ENCODE assay signal across 1 cellular context in genomic region chr15:40793216-40793989, GRCh38.
TF ChIP-seq lines count a peak whose summit lies in the region.

No MANE protein-coding gene starts in this region.

TF ChIP-seq in HepG2, 621 proteins besides CTCF, POLR2A, EP300 and RAD21 (continued from another document and continues in another):
- no peak for TF ChIP-seq MTA1 (CRISPR knock-in tag; IDR thresholded peaks at IDR 0.05; ENCODE audit: borderline replicate concordance)
- no peak for TF ChIP-seq NFE2L1 (CRISPR knock-in tag; IDR thresholded peaks at IDR 0.05; ENCODE audit: borderline replicate concordance)
- no peak for TF ChIP-seq MBD4 (IDR thresholded peaks at IDR 0.05; ENCODE audit: borderline replicate concordance, low read length)
- TF ChIP-seq ZNF646 (CRISPR knock-in tag; IDR thresholded peaks at IDR 0.05), result peak; percentile 58; the same call in 1 of the 2 replicates
- TF ChIP-seq ZNF569 (CRISPR knock-in tag; IDR thresholded peaks at IDR 0.05; ENCODE audit: borderline replicate concordance), result no peak
- 0 out of 2 replicates have a peak, but pooled peaks have one; percentile 39 for TF ChIP-seq HMGXB3 (CRISPR knock-in tag; IDR thresholded peaks at IDR 0.05; ENCODE audit: borderline replicate concordance)
- no peak for TF ChIP-seq NFRKB (IDR thresholded peaks at IDR 0.05)
- TF ChIP-seq ZNF549 (CRISPR knock-in tag; IDR thresholded peaks at IDR 0.05), result no peak
- TF ChIP-seq ZNF577 (CRISPR knock-in tag; IDR thresholded peaks at IDR 0.05; ENCODE audit: borderline replicate concordance, low read depth), result no peak
- TF ChIP-seq ZFP36L2 (CRISPR knock-in tag; IDR thresholded peaks at IDR 0.05), result no peak
- TF ChIP-seq ZNF784 (CRISPR knock-in tag; IDR thresholded peaks at IDR 0.05; ENCODE audit: borderline replicate concordance), result no peak
- TF ChIP-seq RCOR2 (CRISPR knock-in tag; IDR thresholded peaks at IDR 0.05), result peak; percentile 88; the same call in 1 of the 2 replicates
- no peak for TF ChIP-seq ZNF543 (CRISPR knock-in tag; IDR thresholded peaks at IDR 0.05)
- no peak for TF ChIP-seq MTA3 (CRISPR knock-in tag; IDR thresholded peaks at IDR 0.05)
- TF ChIP-seq CEBPB (IDR thresholded peaks at IDR 0.05; ENCODE audit: borderline replicate concordance, low read depth, low read length), result no peak
- TF ChIP-seq ZSCAN5A (CRISPR knock-in tag; IDR thresholded peaks at IDR 0.05; ENCODE audit: borderline replicate concordance), result no peak
- no peak for TF ChIP-seq ZFP36 (IDR thresholded peaks at IDR 0.05; ENCODE audit: borderline replicate concordance, low read depth, low read length, partially characterized antibody)
- TF ChIP-seq POLR2G (IDR thresholded peaks at IDR 0.05; ENCODE audit: low read depth, low read length), result no peak
- TF ChIP-seq ZNF530 (CRISPR knock-in tag; IDR thresholded peaks at IDR 0.05; ENCODE audit: low read depth), result no peak
- TF ChIP-seq ZNF225 (CRISPR knock-in tag; IDR thresholded peaks at IDR 0.05), result no peak
- TF ChIP-seq RARG (CRISPR knock-in tag; IDR thresholded peaks at IDR 0.05; ENCODE audit: low read depth), result no peak
- no peak for TF ChIP-seq ZMAT5 (CRISPR knock-in tag; IDR thresholded peaks at IDR 0.05; ENCODE audit: borderline replicate concordance, low read depth)
- peak; percentile 63; the same call in 1 of the 2 replicates for TF ChIP-seq NFE2 (CRISPR knock-in tag; IDR thresholded peaks at IDR 0.05)
- no peak for TF ChIP-seq BRD4 (CRISPR knock-in tag; IDR thresholded peaks at IDR 0.05)
- no peak for TF ChIP-seq IRF9 (CRISPR knock-in tag; IDR thresholded peaks at IDR 0.05; ENCODE audit: borderline replicate concordance)
- no peak for TF ChIP-seq MTF2 (CRISPR knock-in tag; IDR thresholded peaks at IDR 0.05; ENCODE audit: borderline replicate concordance)
- TF ChIP-seq ZNF572 (CRISPR knock-in tag; IDR thresholded peaks at IDR 0.05), result no peak
- no peak for TF ChIP-seq CEBPZ (IDR thresholded peaks at IDR 0.05; ENCODE audit: low read length)
- TF ChIP-seq CREM (IDR thresholded peaks at IDR 0.05), result peak; percentile 82
- no peak for TF ChIP-seq CREM (CRISPR knock-in tag; IDR thresholded peaks at IDR 0.05)
- no peak for TF ChIP-seq STAG1 (CRISPR knock-in tag; IDR thresholded peaks at IDR 0.05)
